Comparison of ENCODE assay signal across 1 cellular context in the genomic region with DNA sequence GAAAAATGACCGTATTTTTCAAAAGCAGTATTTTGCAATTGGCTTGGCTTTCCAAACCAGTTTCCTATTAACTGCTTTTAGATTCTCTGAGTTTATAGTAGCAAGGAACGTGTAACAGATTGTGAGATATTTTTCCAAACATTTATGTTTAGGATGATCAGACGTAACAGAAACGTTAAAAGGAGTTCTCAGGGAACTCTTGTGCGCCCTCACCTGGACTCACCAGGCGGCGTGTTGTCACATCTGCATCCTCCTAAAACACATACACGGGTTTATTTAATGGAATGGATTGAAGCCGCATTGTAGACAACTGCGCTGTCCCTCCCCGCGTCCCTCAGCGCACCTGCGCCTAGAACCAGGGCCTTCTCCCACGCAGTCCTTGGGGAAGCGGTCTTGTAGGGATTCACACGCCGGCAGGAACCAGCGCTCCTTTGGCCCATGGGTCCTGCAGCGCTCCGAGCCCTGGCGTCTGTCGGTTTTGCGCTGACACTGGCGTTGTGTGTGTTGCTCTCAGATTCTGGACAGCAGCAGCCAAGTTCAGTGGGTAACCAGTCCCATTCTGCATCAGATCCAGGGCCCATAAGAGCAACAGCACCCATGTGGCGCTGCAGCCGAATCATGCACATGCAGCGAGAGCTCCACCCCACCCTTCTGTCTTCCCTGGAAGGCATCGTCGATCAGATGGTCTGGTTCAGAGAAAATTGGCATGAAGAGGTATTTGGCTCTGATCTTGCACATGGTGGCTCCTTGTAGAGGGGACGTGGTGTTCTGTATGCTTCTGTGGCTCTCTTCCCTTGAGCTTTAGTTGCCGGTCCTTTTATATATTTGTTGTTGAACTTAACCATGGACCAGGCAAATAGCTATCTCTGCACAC.
TF ChIP-seq lines count a peak whose summit lies in the region.

No MANE protein-coding gene starts in this region.

TF ChIP-seq in GM12878, 131 proteins besides CTCF, POLR2A, EP300 and RAD21:
- TF ChIP-seq ATF7 (IDR thresholded peaks at IDR 0.05; ENCODE audit: low read depth), result no peak
- no peak for TF ChIP-seq FOXK2 (IDR thresholded peaks at IDR 0.05)
- TF ChIP-seq, protein P1, sequence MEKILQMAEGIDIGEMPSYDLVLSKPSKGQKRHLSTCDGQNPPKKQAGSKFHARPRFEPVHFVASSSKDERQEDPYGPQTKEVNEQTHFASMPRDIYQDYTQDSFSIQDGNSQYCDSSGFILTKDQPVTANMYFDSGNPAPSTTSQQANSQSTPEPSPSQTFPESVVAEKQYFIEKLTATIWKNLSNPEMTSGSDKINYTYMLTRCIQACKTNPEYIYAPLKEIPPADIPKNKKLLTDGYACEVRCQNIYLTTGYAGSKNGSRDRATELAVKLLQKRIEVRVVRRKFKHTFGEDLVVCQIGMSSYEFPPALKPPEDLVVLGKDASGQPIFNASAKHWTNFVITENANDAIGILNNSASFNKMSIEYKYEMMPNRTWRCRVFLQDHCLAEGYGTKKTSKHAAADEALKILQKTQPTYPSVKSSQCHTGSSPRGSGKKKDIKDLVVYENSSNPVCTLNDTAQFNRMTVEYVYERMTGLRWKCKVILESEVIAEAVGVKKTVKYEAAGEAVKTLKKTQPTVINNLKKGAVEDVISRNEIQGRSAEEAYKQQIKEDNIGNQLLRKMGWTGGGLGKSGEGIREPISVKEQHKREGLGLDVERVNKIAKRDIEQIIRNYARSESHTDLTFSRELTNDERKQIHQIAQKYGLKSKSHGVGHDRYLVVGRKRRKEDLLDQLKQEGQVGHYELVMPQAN (conservative IDR thresholded peaks at IDR 0.05), result no peak
- no peak for TF ChIP-seq CBX5 (IDR thresholded peaks at IDR 0.05; ENCODE audit: low read depth)
- TF ChIP-seq, protein P2, sequence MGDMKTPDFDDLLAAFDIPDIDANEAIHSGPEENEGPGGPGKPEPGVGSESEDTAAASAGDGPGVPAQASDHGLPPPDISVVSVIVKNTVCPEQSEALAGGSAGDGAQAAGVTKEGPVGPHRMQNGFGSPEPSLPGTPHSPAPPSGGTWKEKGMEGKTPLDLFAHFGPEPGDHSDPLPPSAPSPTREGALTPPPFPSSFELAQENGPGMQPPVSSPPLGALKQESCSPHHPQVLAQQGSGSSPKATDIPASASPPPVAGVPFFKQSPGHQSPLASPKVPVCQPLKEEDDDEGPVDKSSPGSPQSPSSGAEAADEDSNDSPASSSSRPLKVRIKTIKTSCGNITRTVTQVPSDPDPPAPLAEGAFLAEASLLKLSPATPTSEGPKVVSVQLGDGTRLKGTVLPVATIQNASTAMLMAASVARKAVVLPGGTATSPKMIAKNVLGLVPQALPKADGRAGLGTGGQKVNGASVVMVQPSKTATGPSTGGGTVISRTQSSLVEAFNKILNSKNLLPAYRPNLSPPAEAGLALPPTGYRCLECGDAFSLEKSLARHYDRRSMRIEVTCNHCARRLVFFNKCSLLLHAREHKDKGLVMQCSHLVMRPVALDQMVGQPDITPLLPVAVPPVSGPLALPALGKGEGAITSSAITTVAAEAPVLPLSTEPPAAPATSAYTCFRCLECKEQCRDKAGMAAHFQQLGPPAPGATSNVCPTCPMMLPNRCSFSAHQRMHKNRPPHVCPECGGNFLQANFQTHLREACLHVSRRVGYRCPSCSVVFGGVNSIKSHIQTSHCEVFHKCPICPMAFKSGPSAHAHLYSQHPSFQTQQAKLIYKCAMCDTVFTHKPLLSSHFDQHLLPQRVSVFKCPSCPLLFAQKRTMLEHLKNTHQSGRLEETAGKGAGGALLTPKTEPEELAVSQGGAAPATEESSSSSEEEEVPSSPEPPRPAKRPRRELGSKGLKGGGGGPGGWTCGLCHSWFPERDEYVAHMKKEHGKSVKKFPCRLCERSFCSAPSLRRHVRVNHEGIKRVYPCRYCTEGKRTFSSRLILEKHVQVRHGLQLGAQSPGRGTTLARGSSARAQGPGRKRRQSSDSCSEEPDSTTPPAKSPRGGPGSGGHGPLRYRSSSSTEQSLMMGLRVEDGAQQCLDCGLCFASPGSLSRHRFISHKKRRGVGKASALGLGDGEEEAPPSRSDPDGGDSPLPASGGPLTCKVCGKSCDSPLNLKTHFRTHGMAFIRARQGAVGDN (IDR thresholded peaks at IDR 0.05), result no peak
- 0 out of 4 replicates have a peak, but pooled peaks of 1 of the 2 experiments have one; percentile 7 for TF ChIP-seq SRF (IDR thresholded peaks at IDR 0.05; ENCODE audit: low read depth in 2 of 2, low read length in 2 of 2)
TF ChIP-seq in GM12878: peak in this region for 1.
